ENCODE assay signal across 1 cellular context in genomic region chr12:55142896-55143870, GRCh38.
TF ChIP-seq lines count a peak whose summit lies in the region.

No MANE protein-coding gene starts in this region.

TF ChIP-seq in WTC11, 78 proteins besides CTCF, POLR2A, EP300 and RAD21 (continued from another document):
- TF ChIP-seq ARID4B (CRISPR knock-in tag; IDR thresholded peaks at IDR 0.05; ENCODE audit: borderline replicate concordance) (no peak), NFYB (CRISPR knock-in tag; conservative IDR thresholded peaks at IDR 0.05; ENCODE audit: low read depth) (no peak), MAX (CRISPR knock-in tag; IDR thresholded peaks at IDR 0.05) (no peak), SP1 (CRISPR knock-in tag; conservative IDR thresholded peaks at IDR 0.05) (no peak), ZNF219 (CRISPR knock-in tag; IDR thresholded peaks at IDR 0.05; ENCODE audit: borderline replicate concordance) (no peak), ETV6 (CRISPR knock-in tag; IDR thresholded peaks at IDR 0.05) (no peak), ZNF512 (CRISPR knock-in tag; IDR thresholded peaks at IDR 0.05; ENCODE audit: borderline replicate concordance) (no peak)
